In the genomic region with DNA sequence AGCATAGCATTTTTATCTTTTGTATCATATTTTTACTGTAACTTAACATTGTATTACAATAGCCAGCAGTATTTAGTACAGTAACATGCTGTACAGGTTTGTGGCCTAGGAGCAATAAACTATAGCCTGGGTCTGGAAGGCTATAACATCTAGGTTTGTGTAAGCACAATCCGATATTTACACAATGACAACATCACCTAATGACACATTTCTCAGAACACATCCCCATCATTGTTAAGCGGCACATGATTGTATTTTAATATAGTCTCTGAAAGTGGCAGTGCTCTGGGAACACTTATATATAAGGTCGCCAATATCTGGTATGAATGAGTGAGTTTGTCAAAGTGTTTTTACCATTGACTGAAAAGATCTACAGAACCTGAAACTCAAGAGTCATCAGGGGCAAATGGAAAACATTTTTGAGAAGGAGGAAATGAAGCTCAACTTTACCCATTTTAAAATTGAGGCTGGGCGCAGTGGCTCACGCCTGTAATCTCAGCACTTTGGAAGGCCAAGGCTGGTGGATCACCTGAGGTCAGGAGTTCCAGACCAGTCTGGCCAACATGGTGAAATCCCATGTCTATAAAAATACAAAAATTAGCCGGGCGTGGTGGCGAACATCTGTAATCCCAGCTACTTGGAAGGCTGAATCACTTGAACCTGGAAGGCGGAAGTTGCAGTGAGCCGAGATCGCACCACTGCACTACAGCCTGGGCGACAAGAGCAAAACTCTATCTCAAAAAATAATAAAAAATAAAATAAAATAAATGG, we compare ENCODE assay signal across 9 cellular contexts. TPM values are rescaled to one million over a fixed set of nuclear protein-coding genes. Genes with fewer than 3 reads are reported as not detected.
DNase-seq lines count a peak whose midpoint lies in the region; ATAC-seq and TF ChIP-seq lines count a peak whose summit lies in the region.
"Had no signal": no experiment of that assay in that cellular context is flagged by ENCODE, and none has a peak within 500 bp of the region (broad histone marks: within the 10 kb centered on the region; RNA-seq: fewer than 3 reads in every experiment).

No MANE protein-coding gene starts in this region.

- intact Hi-C loops in lower lobe of right lung (cut with DNase I), result no loop called here
- intact Hi-C loops in uterus (cut with DNase I; ENCODE audit: low total_unique reads), result no loop called here

- no peaks in the 10 kb centered on the region for H3K9me3 ChIP-seq in lower lobe of right lung
- H3K9me3 ChIP-seq in uterus, result no peaks in the 10 kb centered on the region

- H3K4me1 ChIP-seq in lower lobe of right lung (peaks cover 62% of the 10 kb centered on the region), uterus (peaks cover 0 to 5% of the 10 kb centered on the region in 2 donors), mesendoderm (ENCODE audit: control insufficient read depth, low read depth, low read length) (no peaks in the 10 kb centered on the region)

- no peak overlapping the region for H3K4ac ChIP-seq in mesendoderm (ENCODE audit: low read depth, low read length)

- peak overlapping the region; percentile 95 for H3K27ac Mint-ChIP-seq in activated naive CD4-positive, alpha-beta T cell treated with anti-CD3 and anti-CD28 coated beads, Interleukin-2, amount 50 U/mL, for 24 hours

- peak in 1 of 2 donors; percentile 22 for ATAC-seq in lower lobe of right lung

- peak overlapping the region; percentile 24 for H3K4me3 ChIP-seq in lower lobe of right lung
- H3K4me3 ChIP-seq in uterus, result no peak overlapping the region
- no peak overlapping the region for H3K4me3 ChIP-seq in mesendoderm (ENCODE audit: low read length)

- H3K27ac ChIP-seq in lower lobe of right lung (peak overlapping the region; percentile 76), uterus (peak overlapping the region; percentile 84 to 89), mesendoderm (ENCODE audit: low read depth, low read length) (no peak overlapping the region)

- H2BK120ac ChIP-seq in mesendoderm (ENCODE audit: low read depth, low read length), result no peak overlapping the region

- H3K36me3 Mint-ChIP-seq in activated naive CD4-positive, alpha-beta T cell treated with anti-CD3 and anti-CD28 coated beads, Interleukin-2, amount 50 U/mL, for 24 hours, result no peaks in the 10 kb centered on the region

- H2BK15ac ChIP-seq in mesendoderm (replicated peaks; ENCODE audit: low read depth), result no peak overlapping the region

- H3K18ac ChIP-seq in mesendoderm (ENCODE audit: low read length), result no peak overlapping the region

- H3K79me1 ChIP-seq in mesendoderm (ENCODE audit: low read length), result no peaks in the 10 kb centered on the region

- peak; percentile 22 for DNase-seq in stimulated activated CD4-positive, alpha-beta T cell treated with anti-CD3 and anti-CD28 coated beads, Interleukin-12 subunit alpha, Interleukin-12 subunit beta, amount 100 ng/mL, for 4 hours
- DNase-seq in stimulated activated CD4-positive, alpha-beta T cell treated with anti-CD3 and anti-CD28 coated beads, Interleukin-2, amount 100 ng/mL, for 48 hours, result no peak
- no peak for DNase-seq in lower lobe of right lung
- DNase-seq in uterus, result no peak
- DNase-seq in mesendoderm, result no peak
- no peak for DNase-seq in NK-92 treated with Interleukin-12 subunit alpha and Interleukin-12 subunit beta, amount 100 ng/mL, for 24 hours (lab: John Stamatoyannopoulos, UW)
- DNase-seq in T-helper 9 cell, result no peak
- DNase-seq: hippocampal formation had no signal

- TF ChIP-seq CTCF in lower lobe of right lung (IDR thresholded peaks at IDR 0.05) (no peak), uterus (IDR thresholded peaks at IDR 0.05) (no peak)

- no peak overlapping the region for H2BK5ac ChIP-seq in mesendoderm (ENCODE audit: low read length)

- H3K4me1 Mint-ChIP-seq in activated naive CD4-positive, alpha-beta T cell treated with anti-CD3 and anti-CD28 coated beads, Interleukin-2, amount 50 U/mL, for 24 hours, result peaks cover 39% of the 10 kb centered on the region

- H3K36me3 ChIP-seq in lower lobe of right lung (no peaks in the 10 kb centered on the region), uterus (no peaks in the 10 kb centered on the region), mesendoderm (ENCODE audit: control insufficient read depth, insufficient read depth, low read length) (no peaks in the 10 kb centered on the region)

- no peaks in the 10 kb centered on the region for H3K9me3 Mint-ChIP-seq in activated naive CD4-positive, alpha-beta T cell treated with anti-CD3 and anti-CD28 coated beads, Interleukin-2, amount 50 U/mL, for 24 hours

- no CpG with 5 or more reads among the region's 12 CpGs for WGBS in mesendoderm (ENCODE audit: extremely low coverage, insufficient coverage, low lambda C conversion rate)

- H3K27me3 ChIP-seq in lower lobe of right lung (ENCODE audit: low read depth), result no peaks in the 10 kb centered on the region
- H3K27me3 ChIP-seq in uterus, result no peaks in the 10 kb centered on the region
- H3K27me3 ChIP-seq in mesendoderm (ENCODE audit: insufficient read depth, low read length, poor library complexity), result no peaks in the 10 kb centered on the region

- no peak overlapping the region for H3K4me2 ChIP-seq in mesendoderm (ENCODE audit: low read length)

- H3K4me3 Mint-ChIP-seq in activated naive CD4-positive, alpha-beta T cell treated with anti-CD3 and anti-CD28 coated beads, Interleukin-2, amount 50 U/mL, for 24 hours, result peak overlapping the region; percentile 78

- H3K27me3 Mint-ChIP-seq in activated naive CD4-positive, alpha-beta T cell treated with anti-CD3 and anti-CD28 coated beads, Interleukin-2, amount 50 U/mL, for 24 hours, result no peaks in the 10 kb centered on the region

- TF ChIP-seq POLR2A in uterus (IDR thresholded peaks at IDR 0.05), result no peak

- no peaks in the 10 kb centered on the region for H3K79me2 ChIP-seq in mesendoderm (ENCODE audit: control insufficient read depth, insufficient read depth, low read length)

- H3K9ac ChIP-seq in mesendoderm (ENCODE audit: low read length), result no peak overlapping the region

- H4K5ac ChIP-seq in mesendoderm (ENCODE audit: low read length), result no peak overlapping the region

- no peak overlapping the region for H3K23ac ChIP-seq in mesendoderm (ENCODE audit: low read length)

- H2AK5ac ChIP-seq in mesendoderm (ENCODE audit: low read length), result no peak overlapping the region

- no peak overlapping the region for H3K56ac ChIP-seq in mesendoderm (ENCODE audit: low read length)

- no peak overlapping the region for H4K8ac ChIP-seq in mesendoderm (ENCODE audit: low read depth, low read length)

RNA-seq across cellular contexts. Expression of a gene that starts 38.8 kb away (rescaled TPM):
- total RNA-seq in lower lobe of right lung, result 168 TPM
- total RNA-seq in uterus, result 100 to 1,000 TPM in 1 of 4 donors, 10 to 100 TPM in 3; 26.9 to 163 (median 37.4) TPM
- 0.01 TPM for polyA plus RNA-seq in mesendoderm (2013, experiment 1 of 2)
- polyA plus RNA-seq in mesendoderm (2013, experiment 2 of 2), result 0.04 TPM
